20 cellular contexts compared by ENCODE assay signal in the genomic region with DNA sequence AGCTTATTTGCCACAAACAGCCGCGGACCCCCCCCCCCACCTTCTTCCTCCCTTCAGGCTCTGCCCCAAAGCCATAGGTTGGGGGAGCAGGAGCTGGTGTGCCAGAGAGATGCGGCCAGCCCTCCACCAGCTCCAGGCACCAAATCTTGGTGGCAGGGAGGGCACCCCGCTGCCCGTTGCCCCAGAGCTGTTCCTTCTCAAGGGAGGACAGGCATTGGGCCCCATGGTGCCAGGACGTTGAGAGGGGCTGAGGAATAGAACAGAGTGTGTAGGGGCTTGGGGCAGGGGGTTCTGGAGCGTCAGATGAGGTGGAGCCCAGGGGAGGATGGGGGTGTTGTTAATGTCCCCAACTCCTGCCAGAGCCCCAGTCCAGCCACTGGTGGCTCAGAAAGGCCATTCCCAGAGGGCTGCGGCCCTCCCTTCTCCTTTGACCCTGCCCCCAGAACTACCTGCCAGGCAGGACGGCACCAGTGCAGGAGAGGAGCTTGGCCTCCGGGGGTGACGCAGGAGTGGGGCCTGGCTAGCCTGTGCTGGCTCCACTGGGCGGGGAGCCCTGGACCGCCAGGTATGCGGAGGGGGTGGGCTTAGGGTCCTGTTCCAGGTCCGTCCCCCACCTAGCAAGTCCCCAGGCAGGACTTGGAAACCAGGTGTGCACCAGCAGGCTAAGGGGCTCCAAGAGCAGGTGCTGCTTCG. TPM values are rescaled to one million over a fixed set of nuclear protein-coding genes. Genes with fewer than 3 reads are reported as not detected.
A peak's percentile ranks its signal among the peaks of the same experiment; 100 is the strongest.
DNase-seq lines count a peak whose midpoint lies in the region; ATAC-seq, FAIRE-seq and TF ChIP-seq lines count a peak whose summit lies in the region.
"Had no signal": no experiment of that assay in that cellular context is flagged by ENCODE, and none has a peak within 500 bp of the region (broad histone marks: within the 10 kb centered on the region; RNA-seq: fewer than 3 reads in every experiment).

No MANE protein-coding gene starts in this region.

- no peak for ATAC-seq in HepG2
- no peak for ATAC-seq in right lobe of liver
- ATAC-seq in psoas muscle = no peak
- ATAC-seq in left colon = no peak
- ATAC-seq: CD8-positive, alpha-beta T cell had no signal

- H3K4me1 Mint-ChIP-seq in endodermal cell = peaks cover 3% of the 10 kb centered on the region

- H3K27ac Mint-ChIP-seq in endodermal cell = no peak overlapping the region
- H3K27ac Mint-ChIP-seq: B cell; CD8-positive, alpha-beta T cell had no signal

- POLR2A ChIA-PET in HepG2 (lab: Yijun Ruan, JAX) = no interaction called here

- DNase-seq in HepG2 (ENCODE audit: low spot score) (no peak), right lobe of liver (no peak), endodermal cell (peak; percentile 53), psoas muscle (no peak), left colon (no peak), breast epithelium (ENCODE audit: low spot score in 2 of 2) (no peak), NCI-H1930 (lab: John Stamatoyannopoulos, UW) (no peak)
- DNase-seq: Calu3; CD8-positive, alpha-beta T cell; DMS 273 treated with DMSO at 0.1 percent for 48 hours; DMS53; DND-41; EL; IMR-90 had no signal

- H3K4me3 ChIP-seq in HepG2 (replicated peaks in 1 of 3; ENCODE audit: insufficient read depth in 1 of 3, low read depth in 2 of 3, low read length in 3 of 3) (no peak overlapping the region), right lobe of liver (no peak overlapping the region), endodermal cell (ENCODE audit: low read length) (no peak overlapping the region), psoas muscle (no peak overlapping the region), breast epithelium (no peak overlapping the region)
- H3K4me3 ChIP-seq: BLaER1 treated with 17β-estradiol and CSF1 and Interleukin-3, amounts not matched to agents 10 nM and 100 nM; HAP-1 had no signal

- CTCF ChIA-PET in HepG2 (lab: Yijun Ruan, JAX; ENCODE audit: low intra/inter-chr PET ratio, low total read pairs) = no interaction called here

- TF ChIP-seq POLR2A in HepG2 (IDR thresholded peaks at IDR 0.05; ENCODE audit: insufficient read depth in 1 of 2, low read depth in 2 of 2, low read length in 2 of 2) = no peak
- TF ChIP-seq POLR2A in right lobe of liver (IDR thresholded peaks at IDR 0.05) = no peak
- TF ChIP-seq POLR2A in breast epithelium (IDR thresholded peaks at IDR 0.05) = no peak

- no peak overlapping the region for H3K4me3 Mint-ChIP-seq in endodermal cell
- H3K4me3 Mint-ChIP-seq: B cell; CD8-positive, alpha-beta T cell had no signal

- H3K9ac ChIP-seq in HepG2 (ENCODE audit: insufficient read depth, low read depth, low read length) (no peak overlapping the region), endodermal cell (ENCODE audit: extremely low read depth, low read length, poor library complexity, severe bottlenecking) (no peak overlapping the region)

- no peak overlapping the region for H3K27ac ChIP-seq in HepG2 (ENCODE audit: extremely low read length, insufficient read depth, low read length)
- H3K27ac ChIP-seq in right lobe of liver = no peak overlapping the region
- no peak overlapping the region for H3K27ac ChIP-seq in endodermal cell (ENCODE audit: low read depth, low read length)
- H3K27ac ChIP-seq in psoas muscle = peak overlapping the region; percentile 63
- no peak overlapping the region for H3K27ac ChIP-seq in breast epithelium
- H3K27ac ChIP-seq: BLaER1 treated with 17β-estradiol and CSF1 and Interleukin-3, amounts not matched to agents 10 nM and 100 nM; HL-60 had no signal

- no peak for TF ChIP-seq CTCF in HepG2 (CRISPR knock-in tag; IDR thresholded peaks at IDR 0.05)
- TF ChIP-seq CTCF in right lobe of liver (IDR thresholded peaks at IDR 0.05) = no peak
- TF ChIP-seq CTCF in endodermal cell (conservative IDR thresholded peaks at IDR 0.05) = no peak
- TF ChIP-seq CTCF in psoas muscle (IDR thresholded peaks at IDR 0.05) = no peak
- TF ChIP-seq CTCF in breast epithelium (IDR thresholded peaks at IDR 0.05) = no peak

- H3K36me3 Mint-ChIP-seq in endodermal cell (ENCODE audit: low read depth) = peaks cover 18% of the 10 kb centered on the region

- H4K20me1 ChIP-seq in HepG2 (ENCODE audit: insufficient read depth, low read length) = no peaks in the 10 kb centered on the region

- peaks cover 13% of the 10 kb centered on the region for H3K79me2 ChIP-seq in HepG2 (ENCODE audit: insufficient read depth, low read length)

- WGBS in HepG2 (ENCODE audit: low lambda C conversion rate) = 95% methylated on average over 9 of the region's 16 CpGs
- 100% methylated on average over 4 of the region's 16 CpGs for WGBS in right lobe of liver (ENCODE audit: insufficient coverage, low coverage, low lambda C conversion rate, missing lambda C conversion rate)
- 86 to 95% methylated on average over 4 to 14 of the region's 16 CpGs for WGBS in endodermal cell (ENCODE audit: insufficient coverage in 1 of 2, insufficient read length in 1 of 2), 2 experiments
- WGBS in psoas muscle, 3 donors = 83 to 85% (median 85%) methylated on average over 12 to 16 of the region's 16 CpGs

- H3K27me3 ChIP-seq in HepG2 (ENCODE audit: control insufficient read depth in 1 of 2, insufficient read depth in 2 of 2, low read length in 2 of 2) (no peaks in the 10 kb centered on the region; a peak in 1 of 5 replicates), right lobe of liver (no peaks in the 10 kb centered on the region), endodermal cell (ENCODE audit: control insufficient read depth, insufficient read depth, low read length, poor library complexity, severe bottlenecking) (no peaks in the 10 kb centered on the region), psoas muscle (ENCODE audit: insufficient read depth in 3 of 3, low read length in 2 of 3) (no peaks in the 10 kb centered on the region), breast epithelium (no peaks in the 10 kb centered on the region)
- H3K27me3 ChIP-seq: BLaER1 treated with 17β-estradiol and CSF1 and Interleukin-3, amounts not matched to agents 10 nM and 100 nM had no signal

- H3K4me1 ChIP-seq in HepG2 (ENCODE audit: insufficient read depth, low read length) (no peaks in the 10 kb centered on the region; the same call in 1 of the 2 replicates), right lobe of liver (peaks cover 0 to 12% (median 4%) of the 10 kb centered on the region in 4 donors), endodermal cell (ENCODE audit: control insufficient read depth, insufficient read depth, low read length) (no peaks in the 10 kb centered on the region), psoas muscle (peaks cover 29% of the 10 kb centered on the region), breast epithelium (peaks cover 0 to 5% of the 10 kb centered on the region in 2 donors)
- H3K4me1 ChIP-seq: HAP-1 had no signal

- H3K9me3 ChIP-seq in HepG2 (ENCODE audit: low read length) = no peaks in the 10 kb centered on the region
- no peaks in the 10 kb centered on the region for H3K9me3 ChIP-seq in right lobe of liver
- no peaks in the 10 kb centered on the region for H3K9me3 ChIP-seq in endodermal cell (ENCODE audit: control insufficient read depth, low read length)
- H3K9me3 ChIP-seq in psoas muscle = no peaks in the 10 kb centered on the region
- H3K9me3 ChIP-seq in breast epithelium = no peaks in the 10 kb centered on the region
- H3K9me3 ChIP-seq: BLaER1 treated with 17β-estradiol and CSF1 and Interleukin-3, amounts not matched to agents 10 nM and 100 nM; HAP-1 had no signal

- no peaks in the 10 kb centered on the region for H3K27me3 Mint-ChIP-seq in endodermal cell (ENCODE audit: insufficient read depth)
- H3K27me3 Mint-ChIP-seq: B cell had no signal

- no peak for TF ChIP-seq EP300 in HepG2 (IDR thresholded peaks at IDR 0.05; ENCODE audit: low read depth in 2 of 2, low read length in 2 of 2)
- TF ChIP-seq EP300 in HepG2 (CRISPR knock-in tag; IDR thresholded peaks at IDR 0.05; ENCODE audit: borderline replicate concordance) = no peak

- intact Hi-C loops in HepG2 (cut with micrococcal nuclease; ENCODE audit: unreplicated experiment) = no loop called here
- intact Hi-C loops in right lobe of liver (cut with DNase I) = no loop called here
- intact Hi-C loops in psoas muscle (cut with DNase I) = loop anchor here in 1 of 2 donors (5.0 kb wide), 1 partner anchor 82 kb away; no protein-coding TSS in a partner anchor
- intact Hi-C loops in left colon (cut with DNase I, micrococcal nuclease) = no loop called here
- intact Hi-C loops in breast epithelium (cut with DNase I; ENCODE audit: low total_unique reads) = no loop called here

- no peak overlapping the region for H2AFZ ChIP-seq in HepG2 (ENCODE audit: low read length)

- H3K9me3 Mint-ChIP-seq in endodermal cell = no peaks in the 10 kb centered on the region
- H3K9me3 Mint-ChIP-seq: CD8-positive, alpha-beta T cell had no signal

- H3K36me3 ChIP-seq in HepG2 (replicated peaks in 1 of 2; ENCODE audit: control insufficient read depth in 1 of 2, insufficient read depth in 2 of 2, low read length in 2 of 2) (no peaks in the 10 kb centered on the region), right lobe of liver (peaks cover 0 to 10% (median 0%) of the 10 kb centered on the region in 4 donors), endodermal cell (ENCODE audit: control insufficient read depth, insufficient read depth, low read length) (peaks cover 8% of the 10 kb centered on the region), psoas muscle (ENCODE audit: insufficient read depth in 1 of 2, low read depth in 1 of 2) (peaks cover 9 to 42% of the 10 kb centered on the region in 2 donors), breast epithelium (no peaks in the 10 kb centered on the region)
- H3K36me3 ChIP-seq: HAP-1 had no signal

- FAIRE-seq in HepG2 (lab: Jason Lieb, UNC) = no peak
- FAIRE-seq: GM12891, GM19239 had no signal

- no TSS peak for BruUV-seq in HepG2 (replicated peaks; lab: Mats Ljungman, UMichigan)

- in situ Hi-C loops in HepG2 (cut with HindIII; ENCODE audit: extremely low pct_ligation_motif_present, low pct_unique_long_range_greater_than_20kb) = no loop called here

- no peak overlapping the region for H3K4me2 ChIP-seq in HepG2 (ENCODE audit: low read depth, low read length)

- TF ChIP-seq RAD21 in HepG2 (CRISPR knock-in tag; IDR thresholded peaks at IDR 0.05) = no peak

RNA-seq across cellular contexts. Expression of a gene that starts 10.0 kb away (rescaled TPM):
- total RNA-seq in HepG2 (2016; rRNA removed; fragmentation: Illumina TruSeq; extraction: Trizol) (63.1 and 66.5 TPM in 2 replicates), right lobe of liver (10 to 100 TPM; 39.4 to 43.4 (median 41.0) TPM), endodermal cell (10 to 100 TPM; 63.2 to 71.4 TPM), psoas muscle (10 to 100 TPM; 44.8 to 60.2 (median 52.0) TPM), left colon (10 to 100 TPM; 65.1 to 75.5 TPM), breast epithelium (10 to 100 TPM; 33.9 to 57.7 (median 50.1) TPM)
- total RNA-seq in HepG2 (2016; cell fraction: cytosol; rRNA removed; fragmentation: Illumina TruSeq; extraction: Trizol; ENCODE audit: low read depth) = 5.7 and 6.6 TPM in 2 replicates
- total RNA-seq in HepG2 (2016; cell fraction: insoluble cytoplasmic fraction; rRNA removed; fragmentation: Illumina TruSeq; extraction: Trizol) = 57.3 and 62.0 TPM in 2 replicates
- total RNA-seq in HepG2 (2016; cell fraction: membrane; rRNA removed; fragmentation: Illumina TruSeq; extraction: Trizol) = 19.5 and 20.7 TPM in 2 replicates
- total RNA-seq in HepG2 (2016; cell fraction: nucleus; rRNA removed; fragmentation: Illumina TruSeq; extraction: Trizol) = 36.4 and 38.8 TPM in 2 replicates
- polyA plus RNA-seq in HepG2 (2011; rRNA removed) (66.4 and 74.3 TPM in 2 replicates), psoas muscle (10 to 100 TPM; 28.8 to 60.5 (median 56.2) TPM)
- 40.0 and 44.0 TPM in 2 replicates for polyA plus RNA-seq in HepG2 (2011; cell fraction: cytosol; rRNA removed)
- polyA plus RNA-seq in HepG2 (2011; cell fraction: nucleus; rRNA removed) = 134 and 139 TPM in 2 replicates
- polyA plus RNA-seq in HepG2 (2012) = 42.2 and 45.9 TPM in 2 replicates
- polyA plus RNA-seq in HepG2 (2016; cell fraction: cytosol; fragmentation: Illumina TruSeq; extraction: Trizol; ENCODE audit: low read depth) = 3.5 and 3.8 TPM in 2 replicates
- 45.3 and 53.1 TPM in 2 replicates for polyA plus RNA-seq in HepG2 (2016; cell fraction: insoluble cytoplasmic fraction; fragmentation: Illumina TruSeq; extraction: Trizol; ENCODE audit: low read depth)
- polyA plus RNA-seq in HepG2 (2016; cell fraction: membrane; fragmentation: Illumina TruSeq; extraction: Trizol; ENCODE audit: low read depth) = 8.7 and 10.2 TPM in 2 replicates
- 60.4 and 69.2 TPM in 2 replicates for polyA plus RNA-seq in HepG2 (2016; cell fraction: nucleus; fragmentation: Illumina TruSeq; extraction: Trizol; ENCODE audit: insufficient read depth, low read depth)
- polyA minus RNA-seq in HepG2 (2011; rRNA and poly(A)+ RNA removed; ENCODE audit: low replicate concordance) = 140 and 157 TPM in 2 replicates
- 50.5 and 52.3 TPM in 2 replicates for polyA minus RNA-seq in HepG2 (2011; cell fraction: cytosol; rRNA and poly(A)+ RNA removed)
- polyA minus RNA-seq in HepG2 (2011; cell fraction: nucleus; rRNA and poly(A)+ RNA removed) = 40.4 and 42.8 TPM in 2 replicates
- polyA plus RNA-seq in endodermal cell (2013, experiment 1 of 2) = 66.6 TPM
- 59.0 TPM for polyA plus RNA-seq in endodermal cell (2013, experiment 2 of 2)

RNA-seq across cellular contexts. Expression of a gene that starts 36.3 kb away (rescaled TPM):
- 2.4 and 5.3 TPM in 2 replicates for total RNA-seq in HepG2 (2016; rRNA removed; fragmentation: Illumina TruSeq; extraction: Trizol)
- total RNA-seq in HepG2 (2016; cell fraction: cytosol; rRNA removed; fragmentation: Illumina TruSeq; extraction: Trizol; ENCODE audit: low read depth) = 11.4 and 13.8 TPM in 2 replicates
- total RNA-seq in HepG2 (2016; cell fraction: insoluble cytoplasmic fraction; rRNA removed; fragmentation: Illumina TruSeq; extraction: Trizol) = 2.6 and 5.2 TPM in 2 replicates
- total RNA-seq in HepG2 (2016; cell fraction: membrane; rRNA removed; fragmentation: Illumina TruSeq; extraction: Trizol) = 6.0 and 7.5 TPM in 2 replicates
- 7.7 and 8.0 TPM in 2 replicates for total RNA-seq in HepG2 (2016; cell fraction: nucleus; rRNA removed; fragmentation: Illumina TruSeq; extraction: Trizol)
- polyA plus RNA-seq in HepG2 (2011; rRNA removed) = 7.9 and 8.7 TPM in 2 replicates
- polyA plus RNA-seq in HepG2 (2011; cell fraction: cytosol; rRNA removed) = 2.3 and 2.9 TPM in 2 replicates
- 29.4 and 34.8 TPM in 2 replicates for polyA plus RNA-seq in HepG2 (2011; cell fraction: nucleus; rRNA removed)
- 4.3 and 4.9 TPM in 2 replicates for polyA plus RNA-seq in HepG2 (2012)
- polyA plus RNA-seq in HepG2 (2016; cell fraction: cytosol; fragmentation: Illumina TruSeq; extraction: Trizol; ENCODE audit: low read depth) = 0.55 and 0.72 TPM in 2 replicates
- 0.89 and 2.3 TPM in 2 replicates for polyA plus RNA-seq in HepG2 (2016; cell fraction: insoluble cytoplasmic fraction; fragmentation: Illumina TruSeq; extraction: Trizol; ENCODE audit: low read depth)
- polyA plus RNA-seq in HepG2 (2016; cell fraction: membrane; fragmentation: Illumina TruSeq; extraction: Trizol; ENCODE audit: low read depth) = 0.94 and 1.8 TPM in 2 replicates
- 25.7 and 29.4 TPM in 2 replicates for polyA plus RNA-seq in HepG2 (2016; cell fraction: nucleus; fragmentation: Illumina TruSeq; extraction: Trizol; ENCODE audit: insufficient read depth, low read depth)
- 2.0 and 5.8 TPM in 2 replicates for polyA minus RNA-seq in HepG2 (2011; rRNA and poly(A)+ RNA removed; ENCODE audit: low replicate concordance)
- 2.1 and 2.5 TPM in 2 replicates for polyA minus RNA-seq in HepG2 (2011; cell fraction: cytosol; rRNA and poly(A)+ RNA removed)
- polyA minus RNA-seq in HepG2 (2011; cell fraction: nucleus; rRNA and poly(A)+ RNA removed) = 10.9 TPM in 2 replicates
- total RNA-seq in right lobe of liver = 1 to 10 TPM; 2.5 to 6.2 (median 4.5) TPM
- total RNA-seq in endodermal cell = 10 to 100 TPM; 10.1 to 13.8 TPM
- 4.9 TPM for polyA plus RNA-seq in endodermal cell (2013, experiment 1 of 2)
- polyA plus RNA-seq in endodermal cell (2013, experiment 2 of 2) = 6.3 TPM
- 1 to 10 TPM; 1.4 to 3.6 (median 2.9) TPM for total RNA-seq in psoas muscle
- 1 to 10 TPM; 2.1 to 2.3 (median 2.2) TPM for polyA plus RNA-seq in psoas muscle
- 1 to 10 TPM; 8.0 to 9.8 TPM for total RNA-seq in left colon
- total RNA-seq in breast epithelium = 10 to 100 TPM in 1 of 3 donors, 1 to 10 TPM in 2; 5.4 to 11.7 (median 7.9) TPM

RNA-seq across cellular contexts. Expression of a gene that starts 47.7 kb away (rescaled TPM):
- total RNA-seq in HepG2 (2016; rRNA removed; fragmentation: Illumina TruSeq; extraction: Trizol) = 71.2 and 91.7 TPM in 2 replicates
- total RNA-seq in HepG2 (2016; cell fraction: cytosol; rRNA removed; fragmentation: Illumina TruSeq; extraction: Trizol; ENCODE audit: low read depth) = 16.2 and 16.7 TPM in 2 replicates
- 69.8 and 94.8 TPM in 2 replicates for total RNA-seq in HepG2 (2016; cell fraction: insoluble cytoplasmic fraction; rRNA removed; fragmentation: Illumina TruSeq; extraction: Trizol)
- 32.5 and 34.2 TPM in 2 replicates for total RNA-seq in HepG2 (2016; cell fraction: membrane; rRNA removed; fragmentation: Illumina TruSeq; extraction: Trizol)
- 30.4 and 32.6 TPM in 2 replicates for total RNA-seq in HepG2 (2016; cell fraction: nucleus; rRNA removed; fragmentation: Illumina TruSeq; extraction: Trizol)
- polyA plus RNA-seq in HepG2 (2011; rRNA removed) = 30.6 and 36.9 TPM in 2 replicates
- 35.1 and 36.6 TPM in 2 replicates for polyA plus RNA-seq in HepG2 (2011; cell fraction: cytosol; rRNA removed)
- 8.8 and 9.9 TPM in 2 replicates for polyA plus RNA-seq in HepG2 (2011; cell fraction: nucleus; rRNA removed)
- 40.1 and 41.3 TPM in 2 replicates for polyA plus RNA-seq in HepG2 (2012)
- polyA plus RNA-seq in HepG2 (2016; cell fraction: cytosol; fragmentation: Illumina TruSeq; extraction: Trizol; ENCODE audit: low read depth) = 16.6 and 17.9 TPM in 2 replicates
- polyA plus RNA-seq in HepG2 (2016; cell fraction: insoluble cytoplasmic fraction; fragmentation: Illumina TruSeq; extraction: Trizol; ENCODE audit: low read depth) = 90.2 and 95.1 TPM in 2 replicates
- 27.2 and 27.4 TPM in 2 replicates for polyA plus RNA-seq in HepG2 (2016; cell fraction: membrane; fragmentation: Illumina TruSeq; extraction: Trizol; ENCODE audit: low read depth)
- 45.9 and 52.1 TPM in 2 replicates for polyA plus RNA-seq in HepG2 (2016; cell fraction: nucleus; fragmentation: Illumina TruSeq; extraction: Trizol; ENCODE audit: insufficient read depth, low read depth)
- 5.0 and 8.3 TPM in 2 replicates for polyA minus RNA-seq in HepG2 (2011; rRNA and poly(A)+ RNA removed; ENCODE audit: low replicate concordance)
- 5.5 TPM in 2 replicates for polyA minus RNA-seq in HepG2 (2011; cell fraction: cytosol; rRNA and poly(A)+ RNA removed)
- 7.7 and 9.1 TPM in 2 replicates for polyA minus RNA-seq in HepG2 (2011; cell fraction: nucleus; rRNA and poly(A)+ RNA removed)
- total RNA-seq in right lobe of liver = 10 to 100 TPM; 13.0 to 25.1 (median 17.4) TPM
- total RNA-seq in endodermal cell = 10 to 100 TPM; 37.6 to 49.3 TPM
- 74.8 TPM for polyA plus RNA-seq in endodermal cell (2013, experiment 1 of 2)
- 73.7 TPM for polyA plus RNA-seq in endodermal cell (2013, experiment 2 of 2)
- total RNA-seq in psoas muscle = 10 to 100 TPM; 19.9 to 30.9 (median 21.9) TPM
- polyA plus RNA-seq in psoas muscle = 10 to 100 TPM; 66.9 to 98.7 (median 94.3) TPM
- 10 to 100 TPM; 26.0 to 28.5 TPM for total RNA-seq in left colon
- total RNA-seq in breast epithelium = 10 to 100 TPM; 25.1 to 37.0 (median 29.9) TPM

RNA-seq across cellular contexts. Expression of a gene that starts 51.2 kb away (rescaled TPM):
- 21.0 and 39.9 TPM in 2 replicates for total RNA-seq in HepG2 (2016; rRNA removed; fragmentation: Illumina TruSeq; extraction: Trizol)
- total RNA-seq in HepG2 (2016; cell fraction: cytosol; rRNA removed; fragmentation: Illumina TruSeq; extraction: Trizol; ENCODE audit: low read depth) = 5.7 and 8.2 TPM in 2 replicates
- total RNA-seq in HepG2 (2016; cell fraction: insoluble cytoplasmic fraction; rRNA removed; fragmentation: Illumina TruSeq; extraction: Trizol) = 13.7 and 36.6 TPM in 2 replicates
- 9.3 and 11.2 TPM in 2 replicates for total RNA-seq in HepG2 (2016; cell fraction: membrane; rRNA removed; fragmentation: Illumina TruSeq; extraction: Trizol)
- total RNA-seq in HepG2 (2016; cell fraction: nucleus; rRNA removed; fragmentation: Illumina TruSeq; extraction: Trizol) = 35.4 and 47.5 TPM in 2 replicates
- polyA plus RNA-seq in HepG2 (2011; rRNA removed) = 98.2 and 142 TPM in 2 replicates
- polyA plus RNA-seq in HepG2 (2011; cell fraction: cytosol; rRNA removed) = 41.1 and 57.3 TPM in 2 replicates
- polyA plus RNA-seq in HepG2 (2011; cell fraction: nucleus; rRNA removed) = 505 and 598 TPM in 2 replicates
- polyA plus RNA-seq in HepG2 (2012) = 43.3 and 58.7 TPM in 2 replicates
- polyA plus RNA-seq in HepG2 (2016; cell fraction: cytosol; fragmentation: Illumina TruSeq; extraction: Trizol; ENCODE audit: low read depth) = 3.7 and 6.8 TPM in 2 replicates
- polyA plus RNA-seq in HepG2 (2016; cell fraction: insoluble cytoplasmic fraction; fragmentation: Illumina TruSeq; extraction: Trizol; ENCODE audit: low read depth) = 21.2 and 30.3 TPM in 2 replicates
- polyA plus RNA-seq in HepG2 (2016; cell fraction: membrane; fragmentation: Illumina TruSeq; extraction: Trizol; ENCODE audit: low read depth) = 6.6 and 11.5 TPM in 2 replicates
- polyA plus RNA-seq in HepG2 (2016; cell fraction: nucleus; fragmentation: Illumina TruSeq; extraction: Trizol; ENCODE audit: insufficient read depth, low read depth) = 118 and 128 TPM in 2 replicates
- 83.5 and 181 TPM in 2 replicates for polyA minus RNA-seq in HepG2 (2011; rRNA and poly(A)+ RNA removed; ENCODE audit: low replicate concordance)
- polyA minus RNA-seq in HepG2 (2011; cell fraction: cytosol; rRNA and poly(A)+ RNA removed) = 31.5 and 36.5 TPM in 2 replicates
- 64.2 and 73.5 TPM in 2 replicates for polyA minus RNA-seq in HepG2 (2011; cell fraction: nucleus; rRNA and poly(A)+ RNA removed)
- 100 to 1,000 TPM in 1 of 6 experiments, 10 to 100 TPM in 5; 52.2 to 107 (median 77.5) TPM for total RNA-seq in right lobe of liver
- total RNA-seq in endodermal cell = 10 to 100 TPM; 75.9 to 79.8 TPM
- 86.6 TPM for polyA plus RNA-seq in endodermal cell (2013, experiment 1 of 2)
- 82.6 TPM for polyA plus RNA-seq in endodermal cell (2013, experiment 2 of 2)
- 10 to 100 TPM; 57.0 to 65.1 (median 58.7) TPM for total RNA-seq in psoas muscle
- 10 to 100 TPM; 40.5 to 68.3 (median 54.4) TPM for polyA plus RNA-seq in psoas muscle
- total RNA-seq in left colon = 10 to 100 TPM; 60.4 to 67.1 TPM
- total RNA-seq in breast epithelium = 10 to 100 TPM; 79.2 to 87.8 (median 84.2) TPM
